ENCODE assay signal across 10 cellular contexts in the genomic region with DNA sequence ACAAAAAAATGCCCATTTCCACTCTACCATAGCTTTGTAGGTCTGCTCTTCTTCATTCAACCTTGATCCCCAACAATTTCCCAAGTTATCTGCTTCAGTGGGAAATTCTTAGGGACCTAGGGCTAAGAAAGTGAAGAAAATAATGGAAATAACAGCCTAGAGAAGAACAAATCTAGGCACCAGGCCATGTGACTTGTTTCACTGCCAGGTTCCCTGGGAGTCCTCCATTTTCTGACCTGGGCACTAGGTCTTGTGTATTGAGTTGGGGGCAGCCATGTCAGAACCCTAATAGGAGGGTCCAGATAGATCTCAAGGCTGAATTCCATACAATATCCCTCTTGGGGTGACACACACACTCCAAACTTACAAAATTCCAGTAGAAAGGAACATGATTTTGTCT.
DNase-seq lines count a peak whose midpoint lies in the region; ATAC-seq, FAIRE-seq and TF ChIP-seq lines count a peak whose summit lies in the region.
"Had no signal": no experiment of that assay in that cellular context is flagged by ENCODE, and none has a peak within 500 bp of the region (broad histone marks: within the 10 kb centered on the region; RNA-seq: fewer than 3 reads in every experiment).

No MANE protein-coding gene starts in this region.

- H3K9ac ChIP-seq in HepG2 (ENCODE audit: insufficient read depth, low read depth, low read length) (peak overlapping the region; percentile 60), H1 (replicated peaks in 1 of 4; ENCODE audit: extremely low read depth in 1 of 4, low read depth in 3 of 4, low read length in 3 of 4) (peak overlapping the region; percentile 71 to 88 (median 78))
- H3K9ac ChIP-seq: parathyroid adenoma had no signal

- TF ChIP-seq POLR2A in HepG2 (IDR thresholded peaks at IDR 0.05; ENCODE audit: insufficient read depth in 1 of 2, low read depth in 2 of 2, low read length in 2 of 2) (no peak), right lobe of liver (IDR thresholded peaks at IDR 0.05) (no peak), H1 (IDR thresholded peaks at IDR 0.05; ENCODE audit: control extremely low read depth in 1 of 2, low read depth in 2 of 2, low read length in 2 of 2) (peak in 1 of 2 experiments; percentile 63; a peak in 1 of 3 replicates)

- H3K9me3 Mint-ChIP-seq in stimulated activated memory B cell treated with anti-CD40 and anti-IgM and Interleukin-4, amounts not matched to agents 10 μg/mL and 1 μg/mL and 100 μg/mL, for 72 hours: no peaks in the 10 kb centered on the region
- H3K9me3 Mint-ChIP-seq: effector memory CD8-positive, alpha-beta T cell had no signal

- H3K23ac ChIP-seq in H1 (ENCODE audit: insufficient read length): no peak overlapping the region

- peaks cover 7% of the 10 kb centered on the region; the same call in 1 of the 2 replicates for H3K23me2 ChIP-seq in H1 (ENCODE audit: low read depth, low read length)

- peak overlapping the region; percentile 61 for H4K5ac ChIP-seq in H1 (ENCODE audit: insufficient read length, low read depth, low read length)

- no peak overlapping the region for H4K8ac ChIP-seq in H1 (ENCODE audit: extremely low read depth, insufficient read depth, low read length)

- DNase-seq in HepG2 (ENCODE audit: low spot score) (no peak), right lobe of liver (no peak), NCI-H2107 (lab: John Stamatoyannopoulos, UW) (peak; percentile 3), H1 (ENCODE audit: low read depth in 1 of 2, low spot score in 2 of 2) (no peak), COLO829 (ENCODE audit: low spot score) (no peak)
- DNase-seq: effector memory CD8-positive, alpha-beta T cell had no signal

- no TSS peak for BruUV-seq in HepG2 (replicated peaks; lab: Mats Ljungman, UMichigan)

- H3K27ac ChIP-seq in HepG2 (ENCODE audit: extremely low read length, insufficient read depth, low read length): peak overlapping the region; percentile 30
- H3K27ac ChIP-seq in right lobe of liver: no peak overlapping the region
- peak overlapping the region; percentile 88 for H3K27ac ChIP-seq in H1 (ENCODE audit: low read depth, low read length)
- H3K27ac ChIP-seq: parathyroid adenoma had no signal

- H3K79me1 ChIP-seq in H1 (ENCODE audit: low read depth, low read length): no peaks in the 10 kb centered on the region

- H3K79me2 ChIP-seq in HepG2 (ENCODE audit: insufficient read depth, low read length) (peaks cover 47% of the 10 kb centered on the region), H1 (ENCODE audit: control insufficient read depth in 1 of 2, insufficient read depth in 2 of 2, low read length in 2 of 2) (peaks cover 21 to 69% of the 10 kb centered on the region in 2 experiments)
- H3K79me2 ChIP-seq: parathyroid adenoma had no signal

- ATAC-seq in HepG2 (no peak), right lobe of liver (no peak), GM18873 (IDR thresholded peaks at IDR 0.05; ENCODE audit: low FRiP score, unreplicated experiment) (no peak), HG03521 (IDR thresholded peaks at IDR 0.05; ENCODE audit: unreplicated experiment) (no peak)
- no peak for ATAC-seq in stimulated activated memory B cell treated with anti-CD40 and anti-IgM and Interleukin-4, amounts not matched to agents 10 μg/mL and 1 μg/mL and 100 μg/mL, for 72 hours

- H3K4me1 Mint-ChIP-seq in stimulated activated memory B cell treated with anti-CD40 and anti-IgM and Interleukin-4, amounts not matched to agents 10 μg/mL and 1 μg/mL and 100 μg/mL, for 72 hours: no peaks in the 10 kb centered on the region

- peak overlapping the region; percentile 53 for H3K56ac ChIP-seq in H1 (replicated peaks; ENCODE audit: insufficient read length, low read depth, low read length)

- POLR2A ChIA-PET in HepG2 (lab: Yijun Ruan, JAX): no interaction called here
- POLR2A ChIA-PET in H1 (lab: Charles Lee; ENCODE audit: partially characterized antibody): interaction anchor here (0.7 to 1.2 kb wide), 9 partner anchors 11 to 785 kb away, joined by 3 to 5 read pairs (median 3); partner anchors contain the start of gene RAP2C

- 0 out of 2 replicates have a peak overlapping the region, but pooled peaks have one; percentile 44 for H2BK5ac ChIP-seq in H1 (ENCODE audit: low read depth, low read length)

- CTCF ChIA-PET in HepG2 (lab: Yijun Ruan, JAX; ENCODE audit: low intra/inter-chr PET ratio, low total read pairs) (no interaction called here), H1 (lab: Charles Lee; ENCODE audit: partially characterized antibody) (interaction anchor here (1.1 to 1.8 kb wide), 3 partner anchors 243 to 786 kb away, joined by 3 to 6 read pairs (median 4); partner anchors contain the start of gene RAP2C)

- H3K4me1 ChIP-seq in HepG2 (ENCODE audit: insufficient read depth, low read length) (peaks cover 40% of the 10 kb centered on the region), right lobe of liver (no peaks in the 10 kb centered on the region), H1 (replicated peaks in 1 of 4; ENCODE audit: control insufficient read depth in 3 of 4, insufficient read depth in 4 of 4, low read length in 3 of 4) (peaks cover 0 to 17% (median 8%) of the 10 kb centered on the region in 4 experiments; a peak in 4 of 7 replicates)
- H3K4me1 ChIP-seq: parathyroid adenoma had no signal

- H3K4me2 ChIP-seq in HepG2 (ENCODE audit: low read depth, low read length): peak overlapping the region; percentile 79
- H3K4me2 ChIP-seq in H1 (ENCODE audit: insufficient read depth in 1 of 2, low read depth in 2 of 2, low read length in 2 of 2): peak overlapping the region; percentile 72 to 92

- no peaks in the 10 kb centered on the region for H3K9me3 ChIP-seq in HepG2 (ENCODE audit: low read length)
- no peaks in the 10 kb centered on the region for H3K9me3 ChIP-seq in right lobe of liver
- no peaks in the 10 kb centered on the region for H3K9me3 ChIP-seq in H1 (ENCODE audit: insufficient read depth in 2 of 2, low read depth in 1 of 2, low read length in 1 of 2)

- no peak overlapping the region for H2BK12ac ChIP-seq in H1 (ENCODE audit: low read depth, low read length)

- no peak overlapping the region for H3K4me3 Mint-ChIP-seq in stimulated activated memory B cell treated with anti-CD40 and anti-IgM and Interleukin-4, amounts not matched to agents 10 μg/mL and 1 μg/mL and 100 μg/mL, for 72 hours
- H3K4me3 Mint-ChIP-seq: effector memory CD8-positive, alpha-beta T cell had no signal

- no peak overlapping the region for H4K91ac ChIP-seq in H1 (replicated peaks; ENCODE audit: insufficient read length, low read length)

- H3K4me3 ChIP-seq in HepG2 (replicated peaks in 1 of 3; ENCODE audit: insufficient read depth in 1 of 3, low read depth in 2 of 3, low read length in 3 of 3): peak overlapping the region; percentile 52 to 77 (median 64)
- H3K4me3 ChIP-seq in right lobe of liver: no peak overlapping the region
- peak overlapping the region; percentile 52 to 99 (median 84) for H3K4me3 ChIP-seq in H1 (ENCODE audit: extremely low read depth in 1 of 4, insufficient read depth in 2 of 4, low read depth in 3 of 4, low read length in 4 of 4)

- in situ Hi-C loops in HepG2 (cut with HindIII; ENCODE audit: extremely low pct_ligation_motif_present, low pct_unique_long_range_greater_than_20kb): no loop called here

- no peak overlapping the region for H2BK15ac ChIP-seq in H1 (ENCODE audit: low read length)

- no peak for TF ChIP-seq CTCF in HepG2 (CRISPR knock-in tag; IDR thresholded peaks at IDR 0.05)
- no peak for TF ChIP-seq CTCF in right lobe of liver (IDR thresholded peaks at IDR 0.05)
- TF ChIP-seq CTCF in H1 (IDR thresholded peaks at IDR 0.05; ENCODE audit: control extremely low read depth in 1 of 3, insufficient read depth in 1 of 3, low read depth in 1 of 3, low read length in 3 of 3): no peak

- TF ChIP-seq EP300 in HepG2 (IDR thresholded peaks at IDR 0.05; ENCODE audit: low read depth in 2 of 2, low read length in 2 of 2) (no peak), HepG2 (CRISPR knock-in tag; IDR thresholded peaks at IDR 0.05; ENCODE audit: borderline replicate concordance) (no peak), H1 (IDR thresholded peaks at IDR 0.05; ENCODE audit: borderline replicate concordance in 1 of 2, low read depth in 2 of 2, low read length in 2 of 2) (no peak)

- H2BK120ac ChIP-seq in H1 (replicated peaks; ENCODE audit: low read depth, low read length): no peak overlapping the region

- H3K27me3 ChIP-seq in HepG2 (ENCODE audit: control insufficient read depth in 1 of 2, insufficient read depth in 2 of 2, low read length in 2 of 2) (no peaks in the 10 kb centered on the region), right lobe of liver (no peaks in the 10 kb centered on the region), H1 (replicated peaks in 1 of 4; ENCODE audit: control insufficient read depth in 3 of 4, extremely low read depth in 1 of 4, insufficient read depth in 3 of 4, low read length in 3 of 4) (no peaks in the 10 kb centered on the region)

- peak overlapping the region; percentile 31 for H3K27ac Mint-ChIP-seq in stimulated activated memory B cell treated with anti-CD40 and anti-IgM and Interleukin-4, amounts not matched to agents 10 μg/mL and 1 μg/mL and 100 μg/mL, for 72 hours
- H3K27ac Mint-ChIP-seq: effector memory CD8-positive, alpha-beta T cell had no signal

- peak overlapping the region; percentile 27 for H2AFZ ChIP-seq in HepG2 (ENCODE audit: low read length)
- no peak overlapping the region for H2AFZ ChIP-seq in H1 (ENCODE audit: low read length)
- H2AFZ ChIP-seq: parathyroid adenoma had no signal

- H4K20me1 ChIP-seq in HepG2 (ENCODE audit: insufficient read depth, low read length) (0 out of 2 replicates have a peak, but pooled peaks cover 2% of the 10 kb centered on the region), H1 (replicated peaks in 1 of 2; ENCODE audit: control insufficient read depth in 1 of 2, insufficient read depth in 2 of 2, low read length in 2 of 2) (peaks cover 3 to 8% of the 10 kb centered on the region in 2 experiments)

- no peak overlapping the region for H3K14ac ChIP-seq in H1 (ENCODE audit: insufficient read length)

- H3K4ac ChIP-seq in H1 (replicated peaks; ENCODE audit: insufficient read length, low read depth, low read length): no peak overlapping the region

- no peak overlapping the region for H2BK20ac ChIP-seq in H1 (ENCODE audit: low read length)

- no peaks in the 10 kb centered on the region; a peak in 2 of 5 replicates for H3K36me3 ChIP-seq in HepG2 (replicated peaks in 1 of 2; ENCODE audit: control insufficient read depth in 1 of 2, insufficient read depth in 2 of 2, low read length in 2 of 2)
- no peaks in the 10 kb centered on the region for H3K36me3 ChIP-seq in right lobe of liver
- H3K36me3 ChIP-seq in H1 (ENCODE audit: control insufficient read depth in 2 of 4, insufficient read depth in 4 of 4, low read length in 3 of 4): peaks cover 0 to 41% (median 8%) of the 10 kb centered on the region in 4 experiments; a peak in 3 of 8 replicates

- no peaks in the 10 kb centered on the region for H3K27me3 Mint-ChIP-seq in stimulated activated memory B cell treated with anti-CD40 and anti-IgM and Interleukin-4, amounts not matched to agents 10 μg/mL and 1 μg/mL and 100 μg/mL, for 72 hours
- H3K27me3 Mint-ChIP-seq: effector memory CD8-positive, alpha-beta T cell had no signal

- FAIRE-seq in HepG2 (lab: Jason Lieb, UNC) (no peak), H1 (lab: Jason Lieb, UNC) (no peak)

- intact Hi-C loops in HepG2 (cut with micrococcal nuclease; ENCODE audit: unreplicated experiment) (no loop called here), right lobe of liver (cut with DNase I) (no loop called here)

- H3K18ac ChIP-seq in H1 (ENCODE audit: extremely low read depth, low read length): no peak overlapping the region

- TF ChIP-seq RAD21 in HepG2 (CRISPR knock-in tag; IDR thresholded peaks at IDR 0.05): no peak
- TF ChIP-seq RAD21 in H1 (IDR thresholded peaks at IDR 0.05 in 1 of 2, conservative IDR thresholded peaks at IDR 0.05 in 1 of 2; ENCODE audit: low read depth in 2 of 2, low read length in 2 of 2): no peak

- H3K36me3 Mint-ChIP-seq in stimulated activated memory B cell treated with anti-CD40 and anti-IgM and Interleukin-4, amounts not matched to agents 10 μg/mL and 1 μg/mL and 100 μg/mL, for 72 hours: no peaks in the 10 kb centered on the region

- H2AK5ac ChIP-seq in H1 (ENCODE audit: low read depth, low read length): no peak overlapping the region

Comparison
In these comparisons a context has a peak if more than half of its experiments do, and no peak if none do; other contexts are left out.
1. H3K27ac ChIP-seq: peak in HepG2 (single experiment) and H1 (single experiment); none in right lobe of liver (0 of 3).
2. H3K4me3 ChIP-seq: peak in HepG2 (3 of 3) and H1 (4 of 4); none in right lobe of liver (0 of 3).
3. Of the 41 proteins assayed by ChIP-seq in both HepG2 and H1: peak only in HepG2: none; only in H1: MAX and YY1; in both: none; in neither: 38; mixed calls (peak in some experiments, not most) for 1.